ENCODE assay signal across 10 cellular contexts in genomic region chr6:138546733-138547185, GRCh38. TPM values are rescaled to one million over a fixed set of nuclear protein-coding genes. Genes with fewer than 3 reads are reported as not detected.
DNase-seq lines count a peak whose midpoint lies in the region; ATAC-seq, FAIRE-seq and TF ChIP-seq lines count a peak whose summit lies in the region.
"Had no signal": no experiment of that assay in that cellular context is flagged by ENCODE, and none has a peak within 500 bp of the region (broad histone marks: within the 10 kb centered on the region; RNA-seq: fewer than 3 reads in every experiment).

No MANE protein-coding gene starts in this region.

- ATAC-seq in A549, result peak in 1 of 2 experiments; percentile 48; a peak in 3 of 6 replicates
- ATAC-seq in HG03354 (IDR thresholded peaks at IDR 0.05; ENCODE audit: poor library complexity, severe bottlenecking, unreplicated experiment), result no peak

- no peak for TF ChIP-seq POLR2A in A549 (IDR thresholded peaks at IDR 0.05; ENCODE audit: low read length)

- TF ChIP-seq CTCF in A549 (IDR thresholded peaks at IDR 0.05) (no peak), glutamatergic neuron (IDR thresholded peaks at IDR 0.05; ENCODE audit: partially characterized antibody, unreplicated experiment) (no peak)

- DNase-seq in A549 (ENCODE audit: low read depth in 1 of 2, low spot score in 1 of 2) (no peak), HCEC 1CT (peak; percentile 34), UCSD-AML1 (lab: John Stamatoyannopoulos, UW; ENCODE audit: unreplicated experiment) (peak; percentile 36), glomerular visceral epithelial cell (ENCODE audit: extremely low spot score) (peak; percentile 20), SW480 (ENCODE audit: low spot score) (no peak), glutamatergic neuron (no peak), posterior vena cava (ENCODE audit: low spot score) (no peak)
- DNase-seq: Caco-2 had no signal

- CTCF ChIA-PET in A549 (lab: Yijun Ruan, JAX), result interaction anchor here (1.0 kb wide), 1 partner anchor 120 kb away, joined by 3 read pairs; no protein-coding TSS in a partner anchor

- H3K27me3 Mint-ChIP-seq in glutamatergic neuron (ENCODE audit: unreplicated experiment), result peaks cover 2% of the 10 kb centered on the region

- H3K4me2 ChIP-seq in A549, result 0 out of 3 replicates have a peak overlapping the region, but pooled peaks have one; percentile 16

- peaks cover 12% of the 10 kb centered on the region for H3K4me1 Mint-ChIP-seq in glutamatergic neuron (ENCODE audit: low read depth, unreplicated experiment)
- H3K4me1 Mint-ChIP-seq: memory B cell had no signal

- TF ChIP-seq RAD21 in A549 (conservative IDR thresholded peaks at IDR 0.05 in 1 of 2, IDR thresholded peaks at IDR 0.05 in 1 of 2), result no peak

- intact Hi-C loops in posterior vena cava (cut with DNase I), result no loop called here

- no peak overlapping the region for H3K4me3 Mint-ChIP-seq in glutamatergic neuron (ENCODE audit: unreplicated experiment)
- H3K4me3 Mint-ChIP-seq: memory B cell had no signal

- no peaks in the 10 kb centered on the region for H3K36me3 Mint-ChIP-seq in glutamatergic neuron (ENCODE audit: unreplicated experiment)
- H3K36me3 Mint-ChIP-seq: memory B cell had no signal

- H3K9me3 Mint-ChIP-seq in glutamatergic neuron (ENCODE audit: unreplicated experiment), result no peaks in the 10 kb centered on the region
- H3K9me3 Mint-ChIP-seq: memory B cell had no signal

- no peaks in the 10 kb centered on the region for H3K9me3 ChIP-seq in A549
- H3K9me3 ChIP-seq: Caco-2 had no signal

- no peak for TF ChIP-seq EP300 in A549 (IDR thresholded peaks at IDR 0.05)

- 25% methylated on average over 5 of the region's 5 CpGs for WGBS in A549 (ENCODE audit: missing lambda C conversion rate)

- FAIRE-seq in A549 (lab: Jason Lieb, UNC), result no peak

- no peak overlapping the region for H3K4me3 ChIP-seq in A549

- POLR2A ChIA-PET in A549 (lab: Yijun Ruan, JAX), result no interaction called here

- H3K27ac ChIP-seq in A549, result peak overlapping the region; percentile 11 to 41; a peak in 1 of 6 replicates

- H3K4me1 ChIP-seq in A549, result peaks cover 34% of the 10 kb centered on the region

- no peak overlapping the region for H3K27ac Mint-ChIP-seq in glutamatergic neuron (ENCODE audit: unreplicated experiment)
- H3K27ac Mint-ChIP-seq: memory B cell had no signal

TF ChIP-seq in A549, 52 proteins besides CTCF, POLR2A, EP300 and RAD21:
- TF ChIP-seq, protein P1, sequence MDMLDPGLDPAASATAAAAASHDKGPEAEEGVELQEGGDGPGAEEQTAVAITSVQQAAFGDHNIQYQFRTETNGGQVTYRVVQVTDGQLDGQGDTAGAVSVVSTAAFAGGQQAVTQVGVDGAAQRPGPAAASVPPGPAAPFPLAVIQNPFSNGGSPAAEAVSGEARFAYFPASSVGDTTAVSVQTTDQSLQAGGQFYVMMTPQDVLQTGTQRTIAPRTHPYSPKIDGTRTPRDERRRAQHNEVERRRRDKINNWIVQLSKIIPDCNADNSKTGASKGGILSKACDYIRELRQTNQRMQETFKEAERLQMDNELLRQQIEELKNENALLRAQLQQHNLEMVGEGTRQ (IDR thresholded peaks at IDR 0.05), result no peak
- TF ChIP-seq NFE2L2 (conservative IDR thresholded peaks at IDR 0.05; ENCODE audit: low read length) (no peak), HES2 (IDR thresholded peaks at IDR 0.05) (no peak), POLR2AphosphoS2 (conservative IDR thresholded peaks at IDR 0.05; ENCODE audit: low read length) (no peak), HMGXB4 (CRISPR knock-in tag; IDR thresholded peaks at IDR 0.05; ENCODE audit: borderline replicate concordance) (no peak), TFCP2L1 (CRISPR knock-in tag; IDR thresholded peaks at IDR 0.05) (no peak), HOXA7 (CRISPR knock-in tag; IDR thresholded peaks at IDR 0.05) (no peak), CHD4 (IDR thresholded peaks at IDR 0.05; ENCODE audit: borderline replicate concordance) (no peak), CBX8 (IDR thresholded peaks at IDR 0.05) (no peak), JUN (IDR thresholded peaks at IDR 0.05) (no peak), ZSCAN20 (CRISPR knock-in tag; IDR thresholded peaks at IDR 0.05) (no peak), ESRRA (IDR thresholded peaks at IDR 0.05; ENCODE audit: borderline replicate concordance, low read length) (no peak), PHF8 (IDR thresholded peaks at IDR 0.05; ENCODE audit: borderline replicate concordance, low read depth) (no peak), GATA3 (IDR thresholded peaks at IDR 0.05; ENCODE audit: borderline replicate concordance) (no peak), HDAC2 (IDR thresholded peaks at IDR 0.05) (no peak)
- TF ChIP-seq, protein P2, sequence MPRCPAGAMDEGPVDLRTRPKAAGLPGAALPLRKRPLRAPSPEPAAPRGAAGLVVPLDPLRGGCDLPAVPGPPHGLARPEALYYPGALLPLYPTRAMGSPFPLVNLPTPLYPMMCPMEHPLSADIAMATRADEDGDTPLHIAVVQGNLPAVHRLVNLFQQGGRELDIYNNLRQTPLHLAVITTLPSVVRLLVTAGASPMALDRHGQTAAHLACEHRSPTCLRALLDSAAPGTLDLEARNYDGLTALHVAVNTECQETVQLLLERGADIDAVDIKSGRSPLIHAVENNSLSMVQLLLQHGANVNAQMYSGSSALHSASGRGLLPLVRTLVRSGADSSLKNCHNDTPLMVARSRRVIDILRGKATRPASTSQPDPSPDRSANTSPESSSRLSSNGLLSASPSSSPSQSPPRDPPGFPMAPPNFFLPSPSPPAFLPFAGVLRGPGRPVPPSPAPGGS (IDR thresholded peaks at IDR 0.05), result no peak

RNA-seq across cellular contexts. Expression of gene NHSL1, which starts 47.5 kb away (rescaled TPM):
- polyA plus RNA-seq in A549 (2011; rRNA removed) (2.6 and 2.8 TPM in 2 replicates), A549 (2017; fragmentation: RNase III; extraction: RNeasy Plus Mini Kit Qiagen cat#74134 plus additional on column Dnase treatment) (0.99 to 1.6 TPM (median 1.1 TPM) in 3 replicates)
- polyA plus RNA-seq in A549 (2012; cell fraction: cytosol; rRNA removed), result 1.5 and 1.9 TPM in 2 replicates
- polyA plus RNA-seq in A549 (2012; cell fraction: nucleus; rRNA removed), result 2.1 and 2.4 TPM in 2 replicates
- polyA minus RNA-seq in A549 (2011; rRNA and poly(A)+ RNA removed), result 13.1 and 16.1 TPM in 2 replicates
- total RNA-seq in glutamatergic neuron (ENCODE audit: unreplicated experiment) (57.8 TPM), posterior vena cava (10 to 100 TPM; 13.3 to 15.5 TPM)

Comparison
In these comparisons a context has a peak if more than half of its experiments do, and no peak if none do; other contexts are left out.
1. DNase-seq: peak in HCEC 1CT (single experiment), UCSD-AML1 (single experiment) and glomerular visceral epithelial cell (single experiment); none in A549 (0 of 2), SW480 (single experiment), glutamatergic neuron (single experiment) and posterior vena cava (single experiment).